Comparison of ENCODE assay signal across 8 cellular contexts in the genomic region with DNA sequence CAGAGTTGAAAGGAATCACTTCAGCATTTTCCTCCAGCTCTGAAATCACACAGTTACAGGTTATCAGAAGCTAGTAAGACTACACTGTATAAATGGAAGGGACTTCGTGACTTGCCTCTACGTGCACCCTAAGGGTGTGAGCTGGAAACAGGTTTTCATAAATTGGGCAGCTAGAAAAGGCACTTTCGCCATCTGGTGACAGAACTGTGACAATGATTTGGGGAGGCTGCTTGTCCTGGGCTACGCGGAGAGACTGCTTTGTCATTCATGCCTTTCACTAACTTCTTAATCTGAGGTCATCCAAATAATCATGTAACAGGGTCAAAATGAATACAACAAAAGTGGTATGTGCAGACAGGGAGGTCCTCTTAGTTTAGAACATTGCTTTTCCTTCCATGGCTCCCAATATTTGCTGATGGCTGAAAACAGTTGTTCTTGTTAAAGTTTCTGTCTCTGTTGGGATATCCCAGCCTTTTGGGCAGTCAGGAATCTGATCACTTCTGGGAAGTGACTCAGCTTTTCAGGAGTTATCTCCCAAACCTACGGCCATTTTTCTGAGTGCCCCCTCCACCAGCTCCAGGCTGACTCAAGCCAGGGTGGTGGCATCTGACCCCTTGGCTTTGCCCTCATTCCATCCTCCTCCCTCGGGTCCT.
DNase-seq lines count a peak whose midpoint lies in the region; ATAC-seq and TF ChIP-seq lines count a peak whose summit lies in the region.

No MANE protein-coding gene starts in this region.

- no peaks in the 10 kb centered on the region for H3K27me3 Mint-ChIP-seq in activated naive CD4-positive, alpha-beta T cell treated with anti-CD3 and anti-CD28 coated beads, Interleukin-2, amount 10 ng/mL, durations not matched to agents 7 days and 5 days

- H3K36me3 Mint-ChIP-seq in activated naive CD4-positive, alpha-beta T cell treated with anti-CD3 and anti-CD28 coated beads, Interleukin-2, amount 10 ng/mL, durations not matched to agents 7 days and 5 days, result no peaks in the 10 kb centered on the region

- no peaks in the 10 kb centered on the region for H3K4me1 Mint-ChIP-seq in activated naive CD4-positive, alpha-beta T cell treated with anti-CD3 and anti-CD28 coated beads, Interleukin-2, amount 10 ng/mL, durations not matched to agents 7 days and 5 days

- H3K9ac ChIP-seq in iPS-20b (ENCODE audit: low read depth, low read length), result 0 out of 2 replicates have a peak overlapping the region, but pooled peaks have one; percentile 16

- H3K4me3 ChIP-seq in iPS-20b (ENCODE audit: low read length), result no peak overlapping the region

- peaks cover 3% of the 10 kb centered on the region for H3K9me3 Mint-ChIP-seq in activated naive CD4-positive, alpha-beta T cell treated with anti-CD3 and anti-CD28 coated beads, Interleukin-2, amount 10 ng/mL, durations not matched to agents 7 days and 5 days

- H3K36me3 ChIP-seq in iPS-20b (ENCODE audit: insufficient read depth, low read depth, low read length), result no peaks in the 10 kb centered on the region

- peak; percentile 87 for TF ChIP-seq CTCF in C4-2B (conservative IDR thresholded peaks at IDR 0.05)

- no peak overlapping the region for H3K27ac Mint-ChIP-seq in activated naive CD4-positive, alpha-beta T cell treated with anti-CD3 and anti-CD28 coated beads, Interleukin-2, amount 10 ng/mL, durations not matched to agents 7 days and 5 days

- CTCF ChIA-PET in activated naive CD4-positive, alpha-beta T cell treated with anti-CD3 and anti-CD28 coated beads, Interleukin-2, amount 10 ng/mL, durations not matched to agents 7 days and 5 days (lab: Charles Lee), result interaction anchor here (1.3 kb wide), 1 partner anchor 1492 kb away, joined by 6 read pairs; no protein-coding TSS in a partner anchor

- no peak overlapping the region for H3K27ac ChIP-seq in C4-2B
- no peak overlapping the region for H3K27ac ChIP-seq in iPS-20b (ENCODE audit: low read length)

- H3K4me1 ChIP-seq in iPS-20b (ENCODE audit: insufficient read depth, low read length), result peaks cover 6% of the 10 kb centered on the region; the same call in 1 of the 2 replicates

- peak; percentile 62 for DNase-seq in OCI-M1 (lab: John Stamatoyannopoulos, UW)
- no peak for DNase-seq in hepatic stellate cell (ENCODE audit: low spot score)
- DNase-seq in activated naive CD4-positive, alpha-beta T cell treated with anti-CD3 and anti-CD28 coated beads, Interleukin-2, amount 10 ng/mL, durations not matched to agents 7 days and 5 days, result no peak
- no peak for DNase-seq in putamen (ENCODE audit: low spot score)

- H3K4me3 Mint-ChIP-seq in activated naive CD4-positive, alpha-beta T cell treated with anti-CD3 and anti-CD28 coated beads, Interleukin-2, amount 10 ng/mL, durations not matched to agents 7 days and 5 days, result no peak overlapping the region

- no peaks in the 10 kb centered on the region for H3K9me3 ChIP-seq in iPS-20b (ENCODE audit: insufficient read depth, low read depth, low read length)

- ATAC-seq in GM18867 (IDR thresholded peaks at IDR 0.05; ENCODE audit: unreplicated experiment) (peak; percentile 90), HG03064 (IDR thresholded peaks at IDR 0.05; ENCODE audit: low read depth, unreplicated experiment) (peak; percentile 76)

- H3K27me3 ChIP-seq in iPS-20b (ENCODE audit: insufficient read depth, low read length), result no peaks in the 10 kb centered on the region
